In genomic region chr5:32534056-32534455, GRCh38 we compare ENCODE assay signal across 17 cellular contexts. TPM values are rescaled to one million over a fixed set of nuclear protein-coding genes. Genes with fewer than 3 reads are reported as not detected.
DNase-seq lines count a peak whose midpoint lies in the region; ATAC-seq, FAIRE-seq and TF ChIP-seq lines count a peak whose summit lies in the region.
"Had no signal": no experiment of that assay in that cellular context is flagged by ENCODE, and none has a peak within 500 bp of the region (broad histone marks: within the 10 kb centered on the region; RNA-seq: fewer than 3 reads in every experiment).

No MANE protein-coding gene starts in this region.

- SMC1A ChIA-PET in GM12878 (lab: Charles Lee; ENCODE audit: uncharacterized antibody, unreplicated experiment) = interaction anchor here (0.9 to 21.0 kb wide), 7 partner anchors 11 to 61 kb away, joined by 3 to 505 read pairs (median 4); partner anchors contain the start of gene SUB1

- H3K4me3 ChIP-seq in GM12878 (peak overlapping the region; percentile 8; the same call in 1 of the 2 replicates), neural progenitor cell (no peak overlapping the region), esophagus squamous epithelium (no peak overlapping the region)
- H3K4me3 ChIP-seq: coronary artery, left lung, MG63, sigmoid colon had no signal

- TF ChIP-seq EP300 in GM12878 (IDR thresholded peaks at IDR 0.05; ENCODE audit: borderline replicate concordance in 1 of 2, control insufficient read depth in 1 of 2, low read depth in 2 of 2, low read length in 2 of 2) = no peak

- H3K9me3 ChIP-seq in GM12878 (replicated peaks; ENCODE audit: control insufficient read depth, insufficient read depth, low read length) (no peaks in the 10 kb centered on the region), neural progenitor cell (ENCODE audit: low read depth) (no peaks in the 10 kb centered on the region), esophagus squamous epithelium (no peaks in the 10 kb centered on the region)
- H3K9me3 ChIP-seq: left lung, MG63, sigmoid colon had no signal

- TF ChIP-seq POLR2A in GM12878 (IDR thresholded peaks at IDR 0.05; ENCODE audit: low read depth, low read length) = no peak
- TF ChIP-seq POLR2A in esophagus squamous epithelium (IDR thresholded peaks at IDR 0.05) = no peak

- peaks cover 6% of the 10 kb centered on the region for H3K36me3 Mint-ChIP-seq in activated naive CD4-positive, alpha-beta T cell treated with anti-CD3 and anti-CD28 coated beads, Interleukin-2, amount 10 ng/mL, durations not matched to agents 7 days and 5 days
- peaks cover 2% of the 10 kb centered on the region for H3K36me3 Mint-ChIP-seq in IgD-negative memory B cell
- H3K36me3 Mint-ChIP-seq in neural progenitor cell = no peaks in the 10 kb centered on the region

- H3K9ac ChIP-seq in GM12878 (ENCODE audit: control insufficient read depth, insufficient read depth, low read length) (no peak overlapping the region), neural progenitor cell (no peak overlapping the region)

- CTCF ChIA-PET in activated naive CD4-positive, alpha-beta T cell treated with anti-CD3 and anti-CD28 coated beads, Interleukin-2, amount 10 ng/mL, durations not matched to agents 7 days and 5 days (lab: Charles Lee) = interaction anchor here (0.7 to 1.2 kb wide), 2 partner anchors 38 to 44 kb away, joined by 3 read pairs; no protein-coding TSS in a partner anchor
- CTCF ChIA-PET in GM12878 (lab: Yijun Ruan, JAX) = interaction anchor here (0.7 to 6.7 kb wide), 7 partner anchors 10 to 55 kb away, joined by 3 to 51 read pairs (median 3); partner anchors contain the start of gene SUB1

- FAIRE-seq in GM12878 (lab: Jason Lieb, UNC) = no peak
- FAIRE-seq: GM19239, H54, TTC549 had no signal

- H3K27ac ChIP-seq in GM12878 (ENCODE audit: control insufficient read depth, insufficient read depth) = no peak overlapping the region
- H3K27ac ChIP-seq in neural progenitor cell = no peak overlapping the region
- no peak overlapping the region for H3K27ac ChIP-seq in esophagus squamous epithelium
- H3K27ac ChIP-seq: coronary artery, left lung had no signal

- POLR2A ChIA-PET in GM12878 (lab: Charles Lee) = interaction anchor here (0.6 to 4.3 kb wide), 4 partner anchors 49 to 324 kb away, joined by 3 to 36 read pairs (median 5); partner anchors contain the start of gene SUB1

- TF ChIP-seq CTCF in GM12878 (IDR thresholded peaks at IDR 0.05 in 2 of 3, conservative IDR thresholded peaks at IDR 0.05 in 1 of 3; ENCODE audit: control insufficient read depth in 2 of 3, extremely low read depth in 1 of 3, insufficient read depth in 1 of 3, low read depth in 3 of 3, low read length in 3 of 3) = no peak
- no peak for TF ChIP-seq CTCF in neural progenitor cell (IDR thresholded peaks at IDR 0.05)
- TF ChIP-seq CTCF in esophagus squamous epithelium (IDR thresholded peaks at IDR 0.05) = no peak

- ATAC-seq in GM12878 = no peak
- ATAC-seq: left lung had no signal

- H3K4me2 ChIP-seq in GM12878 (ENCODE audit: control insufficient read depth, insufficient read depth) (no peak overlapping the region), neural progenitor cell (no peak overlapping the region)

- H3K9me3 Mint-ChIP-seq in activated naive CD4-positive, alpha-beta T cell treated with anti-CD3 and anti-CD28 coated beads, Interleukin-2, amount 10 ng/mL, durations not matched to agents 7 days and 5 days = no peaks in the 10 kb centered on the region
- H3K9me3 Mint-ChIP-seq in IgD-negative memory B cell (no peaks in the 10 kb centered on the region), neural progenitor cell (no peaks in the 10 kb centered on the region)

- H3K27ac Mint-ChIP-seq in activated naive CD4-positive, alpha-beta T cell treated with anti-CD3 and anti-CD28 coated beads, Interleukin-2, amount 10 ng/mL, durations not matched to agents 7 days and 5 days = peak overlapping the region; percentile 62
- H3K27ac Mint-ChIP-seq in IgD-negative memory B cell (peak overlapping the region; percentile 53 to 78 (median 54)), neural progenitor cell (peak overlapping the region; percentile 20)

- 82% methylated on average over 1 of the region's 1 CpG for WGBS in GM12878 (ENCODE audit: insufficient coverage, insufficient replicate concordance, low lambda C conversion rate, missing lambda C conversion rate)
- WGBS in esophagus squamous epithelium, 2 donors = 50 to 52% methylated on average over 1 of the region's 1 CpG

- H3K4me1 ChIP-seq in GM12878 (ENCODE audit: control insufficient read depth, insufficient read depth, low read length) = peaks cover 53% of the 10 kb centered on the region
- no peaks in the 10 kb centered on the region for H3K4me1 ChIP-seq in neural progenitor cell
- H3K4me1 ChIP-seq in esophagus squamous epithelium = peaks cover 0 to 16% (median 8%) of the 10 kb centered on the region in 3 donors

- H3K27me3 ChIP-seq in GM12878 (replicated peaks in 1 of 2; ENCODE audit: control insufficient read depth in 2 of 2, insufficient read depth in 2 of 2, low read length in 1 of 2) (no peaks in the 10 kb centered on the region), neural progenitor cell (no peaks in the 10 kb centered on the region), esophagus squamous epithelium (no peaks in the 10 kb centered on the region)
- H3K27me3 ChIP-seq: left lung, MG63, sigmoid colon had no signal

- RAD21 ChIA-PET in GM12878 (lab: Charles Lee; ENCODE audit: unreplicated experiment) = interaction anchor here (1.0 to 13.0 kb wide), 5 partner anchors 8 to 52 kb away, joined by 3 to 355 read pairs (median 4); partner anchors contain the start of gene SUB1

- TF ChIP-seq RAD21 in GM12878 (IDR thresholded peaks at IDR 0.05; ENCODE audit: insufficient read depth, low read depth, low read length) = no peak

- BruUV-seq in GM12878 (replicated peaks; lab: Mats Ljungman, UMichigan) = no TSS peak

- no peak for DNase-seq in activated naive CD4-positive, alpha-beta T cell treated with anti-CD3 and anti-CD28 coated beads, Interleukin-2, amount 10 ng/mL, durations not matched to agents 7 days and 5 days
- no peak for DNase-seq in activated naive CD4-positive, alpha-beta T cell treated with Interleukin-2 at 50 U/mL for 16 hours
- DNase-seq in GM12878 (ENCODE audit: low read depth, low spot score) = no peak
- DNase-seq in neural progenitor cell (ENCODE audit: low spot score) = no peak
- no peak for DNase-seq in NCI-H187 (lab: John Stamatoyannopoulos, UW)
- no peak for DNase-seq in esophagus squamous epithelium (lab: John Stamatoyannopoulos, UW)
- DNase-seq in stimulated activated CD4-positive, alpha-beta T cell treated with anti-CD3 and anti-CD28 coated beads, Interleukin-12 subunit alpha, Interleukin-12 subunit beta, amount 100 ng/mL, for 4 hours = no peak
- DNase-seq: activated effector memory CD4-positive, alpha-beta T cell treated with Interleukin-2 at 50 U/mL for 16 hours; left lung; NCI-H1694; sigmoid colon had no signal

- H3F3A ChIP-seq in neural progenitor cell (ENCODE audit: low read depth) = no peaks in the 10 kb centered on the region

- H3K27me3 Mint-ChIP-seq in activated naive CD4-positive, alpha-beta T cell treated with anti-CD3 and anti-CD28 coated beads, Interleukin-2, amount 10 ng/mL, durations not matched to agents 7 days and 5 days = no peaks in the 10 kb centered on the region
- H3K27me3 Mint-ChIP-seq in IgD-negative memory B cell (no peaks in the 10 kb centered on the region), neural progenitor cell (ENCODE audit: insufficient read depth, low read depth) (peaks cover 3% of the 10 kb centered on the region)

- in situ Hi-C loops in GM12878 (cut with MboI) = no loop called here

- no peak overlapping the region for H2AFZ ChIP-seq in GM12878 (ENCODE audit: control insufficient read depth, low read depth, low read length)
- no peak overlapping the region for H2AFZ ChIP-seq in neural progenitor cell (replicated peaks)

- H3K4me1 Mint-ChIP-seq in activated naive CD4-positive, alpha-beta T cell treated with anti-CD3 and anti-CD28 coated beads, Interleukin-2, amount 10 ng/mL, durations not matched to agents 7 days and 5 days = peaks cover 75% of the 10 kb centered on the region
- H3K4me1 Mint-ChIP-seq in IgD-negative memory B cell (peaks cover 47 to 62% (median 54%) of the 10 kb centered on the region in 3 donors), neural progenitor cell (peaks cover 39% of the 10 kb centered on the region)

- no peaks in the 10 kb centered on the region for H4K20me1 ChIP-seq in GM12878 (ENCODE audit: control insufficient read depth, insufficient read depth)
- H4K20me1 ChIP-seq in neural progenitor cell (ENCODE audit: low read depth) = no peaks in the 10 kb centered on the region

- peaks cover 2% of the 10 kb centered on the region; the same call in 1 of the 2 replicates for H3K79me2 ChIP-seq in GM12878 (ENCODE audit: control insufficient read depth, insufficient read depth, low read length)
- H3K79me2 ChIP-seq in neural progenitor cell (ENCODE audit: low read depth) = no peaks in the 10 kb centered on the region

- H3K4me3 Mint-ChIP-seq in activated naive CD4-positive, alpha-beta T cell treated with anti-CD3 and anti-CD28 coated beads, Interleukin-2, amount 10 ng/mL, durations not matched to agents 7 days and 5 days = no peak overlapping the region
- peak overlapping the region; percentile 28 to 35 (median 30) for H3K4me3 Mint-ChIP-seq in IgD-negative memory B cell
- no peak overlapping the region for H3K4me3 Mint-ChIP-seq in neural progenitor cell

- H3K36me3 ChIP-seq in GM12878 (ENCODE audit: control insufficient read depth in 2 of 2, insufficient read depth in 2 of 2, low read length in 1 of 2) (no peaks in the 10 kb centered on the region), neural progenitor cell (no peaks in the 10 kb centered on the region), esophagus squamous epithelium (no peaks in the 10 kb centered on the region)
- H3K36me3 ChIP-seq: left lung, MG63, sigmoid colon had no signal

- intact Hi-C loops in GM12878 (cut with micrococcal nuclease; ENCODE audit: unreplicated experiment) (no loop called here), esophagus squamous epithelium (cut with DNase I) (no loop called here)

RNA-seq across cellular contexts. Expression of gene SUB1, which starts 51.3 kb away (rescaled TPM):
- polyA plus RNA-seq in IgD-negative memory B cell = 688 TPM
- total RNA-seq in GM12878 (2013; cell fraction: nucleolus; rRNA removed) = 242 and 247 TPM in 2 replicates
- 468 and 620 TPM in 2 replicates for total RNA-seq in GM12878 (2014; rRNA removed)
- total RNA-seq in GM12878 (2014; rRNA removed; fragmentation: Illumina TruSeq; extraction: Trizol) = 1,079 and 1,213 TPM in 2 replicates
- 790 and 824 TPM in 2 replicates for total RNA-seq in GM12878 (2021)
- 219 TPM for polyA plus RNA-seq in GM12878 (2011; ENCODE audit: low read depth)
- 1,077 and 2,276 TPM in 2 replicates for polyA plus RNA-seq in GM12878 (2011; rRNA removed)
- polyA plus RNA-seq in GM12878 (2011; cell fraction: cytosol; rRNA removed) = 139 and 199 TPM in 2 replicates
- polyA plus RNA-seq in GM12878 (2011; cell fraction: nucleus; rRNA removed) = 177 and 416 TPM in 2 replicates
- polyA plus RNA-seq in GM12878 (2012) = 596 and 637 TPM in 2 replicates
- 871 and 973 TPM in 2 replicates for polyA plus RNA-seq in GM12878 (2014; fragmentation: Illumina TruSeq; extraction: Trizol)
- polyA plus RNA-seq in GM12878 (2014; fragmentation: Nextera tagmentation; extraction: Ambion mirVana) = 1,000 to 10,000 TPM; 1,885 to 2,316 TPM
- polyA plus RNA-seq in GM12878 (2014; rRNA removed) = 789 and 1,035 TPM in 2 replicates
- polyA plus RNA-seq in GM12878 (2016; fragmentation: Nextera tagmentation; extraction: Ambion mirVana) = 1,000 to 10,000 TPM; 2,588 to 2,785 TPM
- 84.2 and 91.5 TPM in 2 replicates for polyA minus RNA-seq in GM12878 (2011; rRNA and poly(A)+ RNA removed)
- polyA minus RNA-seq in GM12878 (2011; cell fraction: cytosol; rRNA and poly(A)+ RNA removed) = 42.5 and 72.6 TPM in 2 replicates
- polyA minus RNA-seq in GM12878 (2011; cell fraction: nucleus; rRNA and poly(A)+ RNA removed) = 133 and 270 TPM in 2 replicates
- 324 and 789 TPM in 2 replicates for total RNA-seq in neural progenitor cell (ENCODE audit: low replicate concordance)
- 100 to 1,000 TPM in 3 of 4 donors, 10 to 100 TPM in 1; 59.6 to 280 (median 134) TPM for total RNA-seq in esophagus squamous epithelium

Comparison
In these comparisons a context has a peak if more than half of its experiments do, and no peak if none do; other contexts are left out.
1. H3K4me3 Mint-ChIP-seq: peak in IgD-negative memory B cell (4 of 4); none in activated naive CD4-positive, alpha-beta T cell treated with anti-CD3 and anti-CD28 coated beads, Interleukin-2, amount 10 ng/mL, durations not matched to agents 7 days and 5 days (single experiment) and neural progenitor cell (single experiment).
2. Peak in every context shown above with its lines, with median percentiles within 50 percentile points of each other: H3K27ac Mint-ChIP-seq.